1 cellular context compared by ENCODE assay signal in genomic region chr3:11168881-11169805, GRCh38.
TF ChIP-seq lines count a peak whose summit lies in the region.

No MANE protein-coding gene starts in this region.

TF ChIP-seq in IMR-90, 13 proteins besides CTCF, POLR2A, EP300 and RAD21 (continued from another document):
- TF ChIP-seq ELK1 (IDR thresholded peaks at IDR 0.05; ENCODE audit: borderline replicate concordance, low read depth, low read length): no peak
- no peak for TF ChIP-seq MXI1 (IDR thresholded peaks at IDR 0.05; ENCODE audit: borderline replicate concordance, low read depth, low read length)
- TF ChIP-seq CEBPB (IDR thresholded peaks at IDR 0.05; ENCODE audit: low read depth, low read length): no peak
- no peak for TF ChIP-seq BHLHE40 (IDR thresholded peaks at IDR 0.05; ENCODE audit: low read depth, low read length)
- no peak for TF ChIP-seq MAFK (IDR thresholded peaks at IDR 0.05; ENCODE audit: low read depth, low read length)
- TF ChIP-seq SMC3 (IDR thresholded peaks at IDR 0.05; ENCODE audit: low read depth, low read length): no peak
- TF ChIP-seq RFX5 (IDR thresholded peaks at IDR 0.05; ENCODE audit: low read depth, low read length): no peak
- TF ChIP-seq RCOR1 (IDR thresholded peaks at IDR 0.05; ENCODE audit: insufficient replicate concordance, low read length): no peak
- no peak for TF ChIP-seq USF2 (IDR thresholded peaks at IDR 0.05; ENCODE audit: low read depth, low read length)
- TF ChIP-seq NFE2L2 (IDR thresholded peaks at IDR 0.05; ENCODE audit: low read depth, low read length): no peak
